22 cellular contexts compared by ENCODE assay signal in genomic region chr9:136198605-136199083, GRCh38. TPM values are rescaled to one million over a fixed set of nuclear protein-coding genes. Genes with fewer than 3 reads are reported as not detected.
DNase-seq lines count a peak whose midpoint lies in the region; TF ChIP-seq lines count a peak whose summit lies in the region.
"Had no signal": no experiment of that assay in that cellular context is flagged by ENCODE, and none has a peak within 500 bp of the region (broad histone marks: within the 10 kb centered on the region; RNA-seq: fewer than 3 reads in every experiment).

No MANE protein-coding gene starts in this region.

- H3K4me3 ChIP-seq in GM23248 (no peak overlapping the region), iPS-18a (ENCODE audit: low read length) (peak overlapping the region; percentile 6)
- H3K4me3 ChIP-seq: HAP-1, ovary, sigmoid colon had no signal

- POLR2A ChIA-PET in HEK293T (lab: Yijun Ruan, JAX), result no interaction called here

- H3K27me3 Mint-ChIP-seq in immature natural killer cell (ENCODE audit: low read depth in 3 of 3), result peaks cover 10 to 24% (median 12%) of the 10 kb centered on the region in 3 donors

- no peaks in the 10 kb centered on the region for H3K36me3 Mint-ChIP-seq in immature natural killer cell

- CTCF ChIA-PET in HEK293T (lab: Yijun Ruan, JAX), result no interaction called here

- H3K36me3 ChIP-seq in GM23248 (ENCODE audit: low read depth) (no peaks in the 10 kb centered on the region), iPS-18a (ENCODE audit: control insufficient read depth, low read depth, low read length) (no peaks in the 10 kb centered on the region)
- H3K36me3 ChIP-seq: HAP-1, ovary, sigmoid colon had no signal

- H3K4me1 Mint-ChIP-seq in immature natural killer cell, result no peaks in the 10 kb centered on the region
- H3K4me1 Mint-ChIP-seq: CD14-positive monocyte had no signal

- no peaks in the 10 kb centered on the region for H4K20me1 ChIP-seq in GM23248 (ENCODE audit: insufficient read depth)

- no peaks in the 10 kb centered on the region for H3F3A ChIP-seq in GM23248 (ENCODE audit: insufficient read depth)

- H2AFZ ChIP-seq in GM23248, result no peak overlapping the region

- H3K9me2 ChIP-seq in GM23248 (ENCODE audit: insufficient read depth), result no peaks in the 10 kb centered on the region

- H3K27ac ChIP-seq in GM23248 (no peak overlapping the region), iPS-18a (ENCODE audit: low read length) (no peak overlapping the region)
- H3K27ac ChIP-seq: epithelial cell of prostate, ovary, sigmoid colon had no signal

- 1% methylated on average over 28 to 57 of the region's 62 CpGs for WGBS in GM23248 (ENCODE audit: low coverage in 1 of 2, low lambda C conversion rate in 2 of 2, missing lambda C conversion rate in 2 of 2), 2 experiments

- no peak overlapping the region for H3K4me3 Mint-ChIP-seq in immature natural killer cell

- in situ Hi-C loops in GM23248 (cut with MboI), result no loop called here

- H3K27ac Mint-ChIP-seq in immature natural killer cell, result no peak overlapping the region
- H3K27ac Mint-ChIP-seq: CD14-positive monocyte had no signal

- H3K4me2 ChIP-seq in GM23248 (ENCODE audit: unreplicated experiment), result no peak overlapping the region

- H3K27me3 ChIP-seq in GM23248 (replicated peaks; ENCODE audit: insufficient read depth) (peaks cover 79% of the 10 kb centered on the region), iPS-18a (ENCODE audit: control insufficient read depth, insufficient read depth, low read length) (peaks cover 100% of the 10 kb centered on the region)

- H3K4me1 ChIP-seq in GM23248 (ENCODE audit: insufficient read depth), result no peaks in the 10 kb centered on the region
- H3K4me1 ChIP-seq in iPS-18a (ENCODE audit: control insufficient read depth, low read depth, low read length), result peaks cover 11% of the 10 kb centered on the region
- H3K4me1 ChIP-seq: HAP-1 had no signal

- H3K79me2 ChIP-seq in GM23248 (ENCODE audit: insufficient read depth), result no peaks in the 10 kb centered on the region

- DNase-seq in CD1c-positive myeloid dendritic cell (ENCODE audit: extremely low spot score) (peak; percentile 7), GM23248 (peak; percentile 42), amniotic epithelial cell (ENCODE audit: low read depth) (peak; percentile 10), immature natural killer cell (no peak), HEK293T (ENCODE audit: extremely low spot score) (no peak), H4 (ENCODE audit: low spot score) (no peak)
- no peak for DNase-seq in stimulated activated CD4-positive, alpha-beta T cell treated with anti-CD3 and anti-CD28 coated beads, Interleukin-4, amount 100 ng/mL, for 24 hours
- DNase-seq: activated CD4-positive, alpha-beta T cell treated with anti-CD3 and anti-CD28 coated beads, Interleukin-2, amount 50 U/mL, for 4 hours; activated T-cell treated with anti-CD3 and anti-CD28 coated beads, Interleukin-2, amount 50 U/mL, for 48 hours; GDM1; glutamatergic neuron; kidney glomerular epithelial cell; NCI-H2171 treated with DMSO at 0.1 percent for 48 hours; ovary; sigmoid colon; stimulated activated CD4-positive, alpha-beta T cell treated with anti-CD3 and anti-CD28 coated beads, Interleukin-4, amount 100 ng/mL, for 4 hours; trophoblast cell had no signal

- H3K9me3 ChIP-seq in GM23248 (ENCODE audit: low read depth), result no peaks in the 10 kb centered on the region
- H3K9me3 ChIP-seq in iPS-18a (ENCODE audit: control insufficient read depth, low read depth, low read length), result no peaks in the 10 kb centered on the region
- H3K9me3 ChIP-seq: HAP-1, ovary, sigmoid colon had no signal

- peaks cover 0 to 1% (median 0%) of the 10 kb centered on the region in 6 donors for H3K9me3 Mint-ChIP-seq in immature natural killer cell

- H3K9ac ChIP-seq in GM23248 (no peak overlapping the region), iPS-18a (ENCODE audit: low read length) (no peak overlapping the region)

TF ChIP-seq in HEK293T, 16 proteins besides CTCF, POLR2A, EP300 and RAD21:
- TF ChIP-seq BHLHE40 (IDR thresholded peaks at IDR 0.05; ENCODE audit: borderline replicate concordance) (no peak), FOXK2 (IDR thresholded peaks at IDR 0.05) (no peak), L3MBTL2 (conservative IDR thresholded peaks at IDR 0.05) (no peak), NFRKB (IDR thresholded peaks at IDR 0.05) (no peak), PKNOX1 (IDR thresholded peaks at IDR 0.05) (no peak), CTBP1 (IDR thresholded peaks at IDR 0.05; ENCODE audit: borderline replicate concordance) (no peak), HDGF (IDR thresholded peaks at IDR 0.05; ENCODE audit: borderline replicate concordance) (no peak), FOXA1 (IDR thresholded peaks at IDR 0.05) (no peak), SUZ12 (IDR thresholded peaks at IDR 0.05) (no peak), TARDBP (IDR thresholded peaks at IDR 0.05) (no peak), SP1 (IDR thresholded peaks at IDR 0.05) (no peak), ZNF384 (IDR thresholded peaks at IDR 0.05) (no peak), FOXM1 (IDR thresholded peaks at IDR 0.05; ENCODE audit: borderline replicate concordance) (no peak), LEF1 (IDR thresholded peaks at IDR 0.05; ENCODE audit: borderline replicate concordance) (no peak)

RNA-seq across cellular contexts. Expression of gene LHX3, which starts 6.3 kb away (rescaled TPM):
- total RNA-seq in GM23248 (2014; rRNA removed; shearing (Covaris generic)), result not detected in 2 replicates
- polyA plus RNA-seq in GM23248 (2016; fragmentation: Nextera tagmentation; extraction: Ambion mirVana), result not detected in 2 replicates
- polyA plus RNA-seq in immature natural killer cell, result not detected
- total RNA-seq in H4 (2014; rRNA removed; shearing (Covaris generic)), result not detected in 2 replicates
- total RNA-seq: mucosa of gallbladder, ovary, sigmoid colon had no signal
- polyA plus RNA-seq: CD14-positive monocyte, ovary, sigmoid colon had no signal

RNA-seq across cellular contexts. Expression of gene QSOX2, which starts 47.0 kb away (rescaled TPM):
- 11.7 and 16.4 TPM in 2 replicates for total RNA-seq in GM23248 (2014; rRNA removed; shearing (Covaris generic))
- polyA plus RNA-seq in GM23248 (2016; fragmentation: Nextera tagmentation; extraction: Ambion mirVana), result 1.7 and 1.9 TPM in 2 replicates
- under 1 TPM in 2 of 3 donors, not detected in 1; 0.59 to 0.89 TPM for polyA plus RNA-seq in immature natural killer cell
- total RNA-seq in H4 (2014; rRNA removed; shearing (Covaris generic)), result 9.2 and 10.3 TPM in 2 replicates

Comparison
In these comparisons a context has a peak if more than half of its experiments do, and no peak if none do; other contexts are left out.
1. DNase-seq: peak in CD1c-positive myeloid dendritic cell (single experiment), GM23248 (single experiment) and amniotic epithelial cell (single experiment); none in immature natural killer cell (0 of 3), HEK293T (single experiment), H4 (single experiment) and stimulated activated CD4-positive, alpha-beta T cell treated with anti-CD3 and anti-CD28 coated beads, Interleukin-4, amount 100 ng/mL, for 24 hours (single experiment).